Comparison of ENCODE assay signal across 23 cellular contexts in genomic region chr5:41955432-41956024, GRCh38.
"Had no signal": no experiment of that assay in that cellular context is flagged by ENCODE, and none has a peak within 500 bp of the region (broad histone marks: within the 10 kb centered on the region; RNA-seq: fewer than 3 reads in every experiment).

No MANE protein-coding gene starts in this region.

- H3K36me3 Mint-ChIP-seq: activated naive CD8-positive, alpha-beta T cell; stimulated activated effector memory CD8-positive, alpha-beta T cell treated with anti-CD3 and anti-CD28 coated beads, Interleukin-12 subunit alpha, Interleukin-12 subunit beta, amount 100 ng/mL, for 72 hours; WTC11 had no signal

- H3K27me3 ChIP-seq: breast epithelium, tibial artery had no signal

- DNase-seq: activated CD8-positive, alpha-beta memory T cell treated with anti-CD3 and anti-CD28 coated beads for 24 hours; activated CD8-positive, alpha-beta memory T cell treated with anti-CD3 and anti-CD28 coated beads, Interleukin-2, amount 50 U/mL, for 4 hours; activated T-cell treated with anti-CD3 and anti-CD28 coated beads, Interleukin-2, amount 50 U/mL, for 24 hours; cortex of kidney; left colon; lower lobe of right lung; mesendoderm; naive B cell; nucleus accumbens; small intestine; stimulated activated CD4-positive, alpha-beta T cell treated with anti-CD3 and anti-CD28 coated beads, Interleukin-2, amount 100 ng/mL, for 24 hours; stimulated activated naive CD8-positive, alpha-beta T cell treated with anti-CD3 and anti-CD28 coated beads, Interleukin-15, amount 100 ng/mL, for 72 hours; T1000; tibial artery had no signal

- H3K27ac ChIP-seq: breast epithelium, epithelial cell of prostate, lower lobe of right lung, parathyroid adenoma, tibial artery had no signal

- ATAC-seq: activated T-helper 17 cell treated with anti-CD3 and anti-CD28 coated beads, Interleukin-2, amount 50 U/mL, for 72 hours; left colon; lower lobe of right lung; sciatic nerve; stimulated activated effector memory CD8-positive, alpha-beta T cell treated with anti-CD3 and anti-CD28 coated beads, Interleukin-12 subunit alpha, Interleukin-12 subunit beta, amount 100 ng/mL, for 72 hours; stimulated activated naive CD8-positive, alpha-beta T cell treated with anti-CD3 and anti-CD28 coated beads, Interleukin-15, amount 100 ng/mL, for 72 hours; WTC11 had no signal

- H3K27ac Mint-ChIP-seq: activated naive CD8-positive, alpha-beta T cell; activated T-cell treated with anti-CD3 and anti-CD28 coated beads, Interleukin-2, amount 50 U/mL, for 24 hours; activated T-helper 17 cell treated with anti-CD3 and anti-CD28 coated beads, Interleukin-2, amount 50 U/mL, for 72 hours; naive B cell; stimulated activated effector memory CD8-positive, alpha-beta T cell treated with anti-CD3 and anti-CD28 coated beads, Interleukin-12 subunit alpha, Interleukin-12 subunit beta, amount 100 ng/mL, for 72 hours; stimulated activated naive CD8-positive, alpha-beta T cell treated with anti-CD3 and anti-CD28 coated beads, Interleukin-15, amount 100 ng/mL, for 72 hours; WTC11 had no signal

- H2AFZ ChIP-seq: parathyroid adenoma had no signal

- H3K9ac ChIP-seq: parathyroid adenoma had no signal

- H3K79me2 ChIP-seq: parathyroid adenoma had no signal

- FAIRE-seq: keratinocyte, small intestine had no signal

- H3K36me3 ChIP-seq: breast epithelium, lower lobe of right lung had no signal

- H3K4me3 ChIP-seq: breast epithelium, lower lobe of right lung, tibial artery had no signal

- H3K4me1 ChIP-seq: breast epithelium, lower lobe of right lung, parathyroid adenoma, tibial artery had no signal
